9 cellular contexts compared by ENCODE assay signal in the genomic region with DNA sequence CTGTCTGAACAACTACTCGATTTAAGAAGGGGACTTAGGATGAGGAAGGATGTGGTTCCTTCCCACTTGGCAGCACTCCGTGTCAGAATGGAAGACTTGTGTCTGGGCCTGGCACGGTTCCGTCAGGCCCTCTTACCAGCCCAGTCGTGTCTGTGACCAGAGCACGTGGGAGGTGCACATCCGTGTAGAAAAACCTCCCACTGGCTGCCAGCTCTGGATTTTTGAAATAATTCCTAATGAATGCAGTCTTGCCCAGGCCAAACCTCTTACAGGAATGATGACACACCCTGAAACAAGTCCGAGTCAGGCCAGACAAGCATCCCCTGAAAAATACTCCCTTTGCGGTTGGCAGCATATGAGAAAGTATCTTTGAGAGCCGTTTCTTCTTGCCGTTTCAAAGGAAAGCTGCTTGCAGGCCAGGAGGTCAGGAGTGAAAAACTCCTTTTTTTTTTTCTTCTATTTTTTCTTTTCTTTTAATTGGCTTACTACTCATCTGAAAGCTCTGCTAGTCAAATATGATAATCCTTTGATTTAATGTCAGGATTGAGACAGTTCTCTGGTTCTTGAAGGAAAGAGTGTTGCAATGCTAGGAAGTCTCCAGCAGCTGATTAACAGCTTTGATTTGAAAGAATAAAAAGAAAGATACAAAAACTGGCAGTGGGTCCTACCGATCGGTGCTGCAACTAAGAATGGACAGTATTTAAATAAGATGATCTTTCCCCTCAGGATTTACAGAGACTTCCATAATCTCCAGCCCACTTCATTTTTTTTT. TPM values are rescaled to one million over a fixed set of nuclear protein-coding genes. Genes with fewer than 3 reads are reported as not detected.
DNase-seq lines count a peak whose midpoint lies in the region; ATAC-seq, FAIRE-seq and TF ChIP-seq lines count a peak whose summit lies in the region.
"Had no signal": no experiment of that assay in that cellular context is flagged by ENCODE, and none has a peak within 500 bp of the region (broad histone marks: within the 10 kb centered on the region; RNA-seq: fewer than 3 reads in every experiment).

No MANE protein-coding gene starts in this region.

- in situ Hi-C loops in SK-MEL-5 (cut with HindIII; ENCODE audit: low pct_unique_long_range_greater_than_20kb, low sequenced_read_pairs): no loop called here

- H3K27ac ChIP-seq in pancreas: peak overlapping the region in 1 of 4 donors; percentile 30
- H3K27ac ChIP-seq: cardiac muscle cell had no signal

- no peaks in the 10 kb centered on the region for H3K9me3 Mint-ChIP-seq in progenitor cell of endocrine pancreas (ENCODE audit: low read depth)

- DNase-seq in C1 segment of cervical spinal cord (lab: John Stamatoyannopoulos, UW) (peak in 9 of 14 donors; percentile 35 to 80 (median 51)), SK-MEL-5 (ENCODE audit: low read depth, low spot score) (peak; percentile 94), fibroblast of villous mesenchyme (ENCODE audit: low read depth) (peak; percentile 97), pancreas (peak in 3 of 6 donors; percentile 11 to 29 (median 20)), progenitor cell of endocrine pancreas (ENCODE audit: low spot score, unreplicated experiment) (no peak), amniotic stem cell (lab: John Stamatoyannopoulos, UW) (no peak)

- TF ChIP-seq CTCF in fibroblast of villous mesenchyme (IDR thresholded peaks at IDR 0.05; ENCODE audit: insufficient read depth, low read depth, low read length): no peak
- no peak for TF ChIP-seq CTCF in pancreas (IDR thresholded peaks at IDR 0.05)
- no peak for TF ChIP-seq CTCF in progenitor cell of endocrine pancreas (IDR thresholded peaks at IDR 0.05; ENCODE audit: unreplicated experiment)

- H3K4me3 ChIP-seq in fibroblast of villous mesenchyme (ENCODE audit: low read depth, low read length) (no peak overlapping the region), pancreas (no peak overlapping the region)
- H3K4me3 ChIP-seq: cardiac muscle cell had no signal

- H3K9me3 ChIP-seq in pancreas: no peaks in the 10 kb centered on the region

- ATAC-seq in pancreas (peak in 3 of 4 donors; percentile 51 to 79 (median 77)), HG02870 (IDR thresholded peaks at IDR 0.05; ENCODE audit: unreplicated experiment) (no peak), HG03135 (IDR thresholded peaks at IDR 0.05; ENCODE audit: unreplicated experiment) (no peak)

- H3K27ac Mint-ChIP-seq in progenitor cell of endocrine pancreas: no peak overlapping the region

- H3K36me3 Mint-ChIP-seq in progenitor cell of endocrine pancreas (ENCODE audit: insufficient read depth): peaks cover 5% of the 10 kb centered on the region

- intact Hi-C loops in pancreas (cut with DNase I): no loop called here

- no peak overlapping the region for H3K4me3 Mint-ChIP-seq in progenitor cell of endocrine pancreas (ENCODE audit: low read depth)

- no peak for FAIRE-seq in pancreas (lab: Jason Lieb, UNC)

- no peaks in the 10 kb centered on the region for H3K4me1 ChIP-seq in pancreas

- H3K27me3 ChIP-seq in pancreas: no peaks in the 10 kb centered on the region
- H3K27me3 ChIP-seq: cardiac muscle cell had no signal

- H3K36me3 ChIP-seq in pancreas: no peaks in the 10 kb centered on the region
- H3K36me3 ChIP-seq: cardiac muscle cell had no signal

- peaks cover 9% of the 10 kb centered on the region for H3K4me1 Mint-ChIP-seq in progenitor cell of endocrine pancreas (ENCODE audit: low read depth)

- WGBS in pancreas, 2 donors: 79 to 83% methylated on average over 13 of the region's 13 CpGs

- H3K27me3 Mint-ChIP-seq in progenitor cell of endocrine pancreas: no peaks in the 10 kb centered on the region

RNA-seq across cellular contexts. Expression of a gene that starts 19.8 kb away (rescaled TPM):
- 512 and 514 TPM in 2 replicates for total RNA-seq in SK-MEL-5 (2014; rRNA removed; shearing (Covaris generic))
- polyA plus RNA-seq in SK-MEL-5 (2015; cell fraction: cytosol; rRNA removed): 346 and 425 TPM in 2 replicates
- 327 and 374 TPM in 2 replicates for polyA plus RNA-seq in SK-MEL-5 (2015; cell fraction: nucleus; rRNA removed)
- total RNA-seq in fibroblast of villous mesenchyme: 13.2 and 28.1 TPM in 2 replicates
- total RNA-seq in pancreas: 1 to 10 TPM; 3.0 to 9.3 (median 3.7) TPM
- 1 to 10 TPM in 1 of 2 donors, under 1 TPM in 1; 0.49 to 1.6 TPM for polyA plus RNA-seq in pancreas
- 20.0 and 21.0 TPM in 2 replicates for total RNA-seq in progenitor cell of endocrine pancreas

Comparison
In these comparisons a context has a peak if more than half of its experiments do, and no peak if none do; other contexts are left out.
1. DNase-seq: peak in C1 segment of cervical spinal cord (9 of 14), SK-MEL-5 (single experiment) and fibroblast of villous mesenchyme (single experiment); none in progenitor cell of endocrine pancreas (single experiment) and amniotic stem cell (single experiment).
2. ATAC-seq: peak in pancreas (3 of 4); none in HG02870 (single experiment) and HG03135 (single experiment).
3. RNA of a gene that starts 19.8 kb away (total RNA-seq): 512 to 514 TPM in SK-MEL-5; 13.2 to 28.1 TPM in fibroblast of villous mesenchyme, 20.0 to 21.0 TPM in progenitor cell of endocrine pancreas and 3.0 to 9.3 TPM in pancreas; every median in the first group is over 10 times any median in the second.